Comparison of ENCODE assay signal across 8 cellular contexts in the genomic region with DNA sequence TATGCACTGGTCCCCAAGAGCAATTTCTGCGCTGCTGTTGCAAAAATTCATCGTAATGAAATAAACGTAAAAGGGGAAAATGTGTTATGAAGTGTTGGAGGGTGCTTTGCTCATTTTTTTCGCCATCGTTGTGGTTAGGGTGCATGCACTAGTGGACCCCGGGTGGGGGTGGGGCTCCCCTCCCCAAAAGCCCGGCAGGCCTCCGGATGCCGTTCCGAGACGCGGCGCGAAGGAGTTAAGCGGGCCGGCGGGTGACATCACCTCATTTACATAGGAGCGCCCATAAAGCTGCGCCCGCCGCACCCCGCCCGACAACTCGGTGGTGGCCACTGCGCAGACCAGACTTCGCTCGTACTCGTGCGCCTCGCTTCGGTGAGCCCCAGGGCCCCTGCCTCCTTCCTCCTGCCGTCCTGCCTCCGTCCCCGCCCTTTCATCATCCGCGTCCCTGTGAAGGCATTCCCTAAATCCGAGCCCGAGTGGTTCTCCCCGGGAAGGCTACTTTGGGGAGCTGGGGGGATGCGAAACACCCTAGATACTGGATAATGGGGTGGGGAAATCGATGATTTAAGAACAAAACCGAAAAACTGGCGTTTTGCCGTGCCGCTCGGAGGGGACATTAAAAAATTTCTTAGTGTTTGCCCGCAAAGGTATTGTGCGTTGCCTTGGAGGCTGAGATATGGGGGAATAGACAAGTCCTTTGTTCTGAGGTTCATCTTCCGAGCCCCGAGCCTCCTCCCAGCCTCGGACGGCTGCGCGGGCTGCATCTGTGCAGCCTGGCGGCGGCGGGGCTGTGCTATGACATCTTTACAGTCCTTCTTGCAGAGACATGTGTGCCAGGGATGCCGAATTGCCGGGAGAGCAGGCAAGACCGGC. TPM values are rescaled to one million over a fixed set of nuclear protein-coding genes. Genes with fewer than 3 reads are reported as not detected.
A peak's percentile ranks its signal among the peaks of the same experiment; 100 is the strongest.
DNase-seq lines count a peak whose midpoint lies in the region; ATAC-seq and TF ChIP-seq lines count a peak whose summit lies in the region.

A gene (plus strand): TSS at position 314 of the 873 bp plus-strand sequence.

- TF ChIP-seq CTCF in AG10803 (conservative IDR thresholded peaks at IDR 0.05; ENCODE audit: low read length), result no peak

- POLR2A ChIA-PET in activated CD8-positive, alpha-beta memory T cell treated with anti-CD3 and anti-CD28 coated beads for 36 hours (lab: Charles Lee), result interaction anchor here (0.6 to 7.7 kb wide), 12 partner anchors 7 to 118 kb away, joined by 3 to 72 read pairs (median 8); no protein-coding TSS in a partner anchor

- peak; percentile 38 for ATAC-seq in GM19372 (IDR thresholded peaks at IDR 0.05; ENCODE audit: low read depth, unreplicated experiment)

- CTCF ChIA-PET in activated CD8-positive, alpha-beta memory T cell treated with anti-CD3 and anti-CD28 coated beads for 36 hours (lab: Charles Lee), result interaction anchor here (10.8 kb wide), 1 partner anchor 26 kb away, joined by 66 read pairs; no protein-coding TSS in a partner anchor

- DNase-seq in AG10803 (ENCODE audit: low read depth) (peak; percentile 83), HK-2 (ENCODE audit: unreplicated experiment) (peak; percentile 85), NOMO-1 treated with DMSO at 0.1 percent for 48 hours (lab: John Stamatoyannopoulos, UW; ENCODE audit: unreplicated experiment) (peak; percentile 86), lung microvascular endothelial cell (ENCODE audit: low read depth in 2 of 2) (peak; percentile 84 to 88)
- DNase-seq in effector CD4-positive, alpha-beta T cell, result peak; percentile 75
- peak; percentile 63 to 77 (median 68) for DNase-seq in stimulated activated CD4-positive, alpha-beta T cell treated with anti-CD3 and anti-CD28 coated beads, TNF-alpha, amount 100 ng/mL, for 48 hours (ENCODE audit: low read depth in 3 of 3)

- peak within 1 kb of the TSS; percentile 86 for H3K4me3 ChIP-seq in AG10803 (ENCODE audit: low read length)

RNA-seq across cellular contexts. Expression of the gene that starts here (rescaled TPM):
- 1,000 to 10,000 TPM; 2,827 to 3,263 TPM for total RNA-seq in activated CD8-positive, alpha-beta memory T cell treated with anti-CD3 and anti-CD28 coated beads for 36 hours
- 18,253 and 26,169 TPM in 2 replicates for total RNA-seq in lung microvascular endothelial cell

Comparison
In these comparisons a context has a peak if more than half of its experiments do, and no peak if none do; other contexts are left out.
1. Peak in every context shown above with its lines: DNase-seq, ATAC-seq and H3K4me3 ChIP-seq.